ENCODE assay signal across 25 cellular contexts in genomic region chr5:152237531-152237930, GRCh38.
"Had no signal": no experiment of that assay in that cellular context is flagged by ENCODE, and none has a peak within 500 bp of the region (broad histone marks: within the 10 kb centered on the region; RNA-seq: fewer than 3 reads in every experiment).

No MANE protein-coding gene starts in this region.

- DNase-seq: activated B cell treated with CpG ODN at 0.5 μM for 24 hours; activated CD4-positive, alpha-beta T cell treated with anti-CD3 and anti-CD28 coated beads for 1 hour; activated CD4-positive, alpha-beta T cell treated with anti-CD3 and anti-CD28 coated beads, Interleukin-2, amount 10 ng/mL, durations not matched to agents 24 days and 14 days; activated CD4-positive, alpha-beta T cell treated with anti-CD3 and anti-CD28 coated beads, Interleukin-2, amount 50 U/mL, for 48 hours; activated CD8-positive, alpha-beta memory T cell treated with anti-CD3 and anti-CD28 coated beads, Interleukin-2, amount 10 ng/mL, durations not matched to agents 7 days and 5 days; activated effector memory CD4-positive, alpha-beta T cell treated with anti-CD3 and anti-CD28 coated beads, Interleukin-2, amount 50 U/mL, for 16 hours; activated naive CD4-positive, alpha-beta T cell treated with anti-CD3 and anti-CD28 coated beads for 36 hours; activated T-cell treated with anti-CD3 and anti-CD28 coated beads, Interleukin-2, amount 50 U/mL, for 24 hours; brain microvascular endothelial cell; central memory CD4-positive, alpha-beta T cell; NCI-H1105 treated with DMSO at 0.1 percent for 48 hours; NCI-H1436 treated with DMSO at 0.1 percent for 48 hours; NCI-H187; NCI-H2081; NCI-H510A treated with DMSO at 0.1 percent for 48 hours; NCI-H69; NK-92 treated with Interleukin-12 subunit alpha and Interleukin-12 subunit beta, amount 100 ng/mL, for 24 hours; OCI-M1; RPMI8226; T-cell; T-helper 2 cell; T1000 had no signal

- ATAC-seq: activated CD8-positive, alpha-beta memory T cell treated with anti-CD3 and anti-CD28 coated beads, Interleukin-2, amount 10 ng/mL, durations not matched to agents 7 days and 5 days; Panc1; Right ventricle myocardium inferior; SK-N-SH treated with all-trans-retinoic acid at 6 μM for 48 hours; T-cell had no signal
